1 cellular context compared by ENCODE assay signal in the genomic region with DNA sequence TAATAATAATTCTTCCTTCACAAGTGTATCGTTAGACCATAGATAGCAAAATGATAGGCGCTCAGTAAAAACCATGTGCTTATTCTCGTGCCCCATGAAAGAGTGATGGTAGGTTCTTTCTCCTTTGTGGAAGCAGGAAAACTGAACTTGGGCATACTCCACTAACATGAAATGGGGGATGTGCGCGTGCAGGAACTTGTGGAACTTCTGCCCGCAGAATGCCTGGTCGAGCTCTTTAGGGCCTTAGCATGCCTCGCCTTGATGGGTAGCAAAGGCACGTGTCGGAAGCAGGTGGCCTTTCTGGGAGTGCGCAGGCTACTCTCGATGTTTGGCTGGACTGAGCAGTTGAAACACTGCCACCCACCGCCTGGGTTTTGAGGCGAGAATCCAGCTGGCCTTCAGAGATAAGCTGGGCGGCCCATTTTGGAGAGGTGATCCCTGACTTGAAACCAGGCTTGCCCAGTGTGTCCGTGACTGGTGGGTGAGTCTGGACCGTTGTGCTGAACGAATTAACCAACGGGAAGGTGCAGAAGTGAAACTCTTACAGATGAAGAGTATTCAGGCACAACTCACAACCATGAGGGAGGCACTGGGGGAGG.
TF ChIP-seq lines count a peak whose summit lies in the region.

No MANE protein-coding gene starts in this region.

TF ChIP-seq in K562, 482 proteins besides CTCF, POLR2A, EP300 and RAD21 (continued from another document and continues in another):
- TF ChIP-seq, protein P1, sequence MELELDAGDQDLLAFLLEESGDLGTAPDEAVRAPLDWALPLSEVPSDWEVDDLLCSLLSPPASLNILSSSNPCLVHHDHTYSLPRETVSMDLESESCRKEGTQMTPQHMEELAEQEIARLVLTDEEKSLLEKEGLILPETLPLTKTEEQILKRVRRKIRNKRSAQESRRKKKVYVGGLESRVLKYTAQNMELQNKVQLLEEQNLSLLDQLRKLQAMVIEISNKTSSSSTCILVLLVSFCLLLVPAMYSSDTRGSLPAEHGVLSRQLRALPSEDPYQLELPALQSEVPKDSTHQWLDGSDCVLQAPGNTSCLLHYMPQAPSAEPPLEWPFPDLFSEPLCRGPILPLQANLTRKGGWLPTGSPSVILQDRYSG (tag; conservative IDR thresholded peaks at IDR 0.05; ENCODE audit: low read depth) = peak; percentile 72; the same call in 1 of the 2 replicates
- TF ChIP-seq MTA3 (IDR thresholded peaks at IDR 0.05; ENCODE audit: borderline replicate concordance) (peak; percentile 54; the same call in 1 of the 2 replicates), BCOR (IDR thresholded peaks at IDR 0.05) (0 out of 2 replicates have a peak, but pooled peaks have one; percentile 36), MEIS2 (IDR thresholded peaks at IDR 0.05; ENCODE audit: partially characterized antibody) (no peak), NFRKB (IDR thresholded peaks at IDR 0.05; ENCODE audit: low read depth) (peak; percentile 22; the same call in 1 of the 2 replicates), SMAD4 (CRISPR knock-in tag; conservative IDR thresholded peaks at IDR 0.05) (peak; percentile 71), BCLAF1 (IDR thresholded peaks at IDR 0.05; ENCODE audit: borderline replicate concordance in 1 of 2, control insufficient read depth in 1 of 2, low read depth in 2 of 2, low read length in 1 of 2) (0 out of 4 replicates have a peak, but pooled peaks of 1 of the 2 experiments have one; percentile 30), ZNF24 (IDR thresholded peaks at IDR 0.05) (peak; percentile 49; the same call in 1 of the 2 replicates), NR2C1 (IDR thresholded peaks at IDR 0.05) (no peak), NR2C1 (tag; IDR thresholded peaks at IDR 0.05) (peak; percentile 53; the same call in 1 of the 2 replicates), ZNF354B (CRISPR knock-in tag; IDR thresholded peaks at IDR 0.05) (no peak), E2F3 (CRISPR knock-in tag; IDR thresholded peaks at IDR 0.05) (0 out of 2 replicates have a peak, but pooled peaks have one; percentile 16), NFATC3 (IDR thresholded peaks at IDR 0.05) (no peak), TEAD2 (tag; IDR thresholded peaks at IDR 0.05) (no peak), EZH2 (IDR thresholded peaks at IDR 0.05; ENCODE audit: borderline replicate concordance, low read depth, low read length) (no peak), NFIC (IDR thresholded peaks at IDR 0.05) (peak; percentile 45; the same call in 1 of the 2 replicates), KLF6 (CRISPR knock-in tag; IDR thresholded peaks at IDR 0.05; ENCODE audit: borderline replicate concordance) (0 out of 2 replicates have a peak, but pooled peaks have one; percentile 41), CBFA2T2 (conservative IDR thresholded peaks at IDR 0.05) (peak; percentile 77), TCF7 (IDR thresholded peaks at IDR 0.05; ENCODE audit: borderline replicate concordance) (peak; percentile 53; the same call in 1 of the 2 replicates), ZBTB2 (IDR thresholded peaks at IDR 0.05) (peak; percentile 60), TOE1 (IDR thresholded peaks at IDR 0.05; ENCODE audit: borderline replicate concordance) (peak; percentile 23; the same call in 1 of the 2 replicates), TOE1 (CRISPR knock-in tag; IDR thresholded peaks at IDR 0.05; ENCODE audit: borderline replicate concordance, low read depth) (no peak), GTF2F1 (IDR thresholded peaks at IDR 0.05; ENCODE audit: low read depth, low read length) (no peak), CTBP1 (IDR thresholded peaks at IDR 0.05; ENCODE audit: borderline replicate concordance) (peak; percentile 65), ZNF644 (tag; IDR thresholded peaks at IDR 0.05; ENCODE audit: low read depth) (no peak), HEY1 (CRISPR knock-in tag; IDR thresholded peaks at IDR 0.05; ENCODE audit: borderline replicate concordance) (no peak), MYBL2 (IDR thresholded peaks at IDR 0.05; ENCODE audit: low read depth) (peak; percentile 55; the same call in 1 of the 2 replicates), MYBL2 (CRISPR knock-in tag; IDR thresholded peaks at IDR 0.05; ENCODE audit: borderline replicate concordance) (no peak), ZBTB8A (IDR thresholded peaks at IDR 0.05; ENCODE audit: partially characterized antibody) (no peak), ZNF431 (CRISPR knock-in tag; IDR thresholded peaks at IDR 0.05) (peak; percentile 67; the same call in 1 of the 2 replicates), SREBF2 (CRISPR knock-in tag; IDR thresholded peaks at IDR 0.05) (no peak), HDAC8 (tag; IDR thresholded peaks at IDR 0.05) (peak; percentile 29; the same call in 1 of the 2 replicates)
- TF ChIP-seq, protein P2, sequence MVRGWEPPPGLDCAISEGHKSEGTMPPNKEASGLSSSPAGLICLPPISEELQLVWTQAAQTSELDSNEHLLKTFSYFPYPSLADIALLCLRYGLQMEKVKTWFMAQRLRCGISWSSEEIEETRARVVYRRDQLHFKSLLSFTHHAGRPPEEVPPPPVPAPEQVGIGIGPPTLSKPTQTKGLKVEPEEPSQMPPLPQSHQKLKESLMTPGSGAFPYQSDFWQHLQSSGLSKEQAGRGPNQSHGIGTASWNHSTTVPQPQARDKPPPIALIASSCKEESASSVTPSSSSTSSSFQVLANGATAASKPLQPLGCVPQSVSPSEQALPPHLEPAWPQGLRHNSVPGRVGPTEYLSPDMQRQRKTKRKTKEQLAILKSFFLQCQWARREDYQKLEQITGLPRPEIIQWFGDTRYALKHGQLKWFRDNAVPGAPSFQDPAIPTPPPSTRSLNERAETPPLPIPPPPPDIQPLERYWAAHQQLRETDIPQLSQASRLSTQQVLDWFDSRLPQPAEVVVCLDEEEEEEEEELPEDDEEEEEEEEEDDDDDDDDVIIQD (CRISPR knock-in tag; IDR thresholded peaks at IDR 0.05) = no peak
- TF ChIP-seq, protein P3, sequence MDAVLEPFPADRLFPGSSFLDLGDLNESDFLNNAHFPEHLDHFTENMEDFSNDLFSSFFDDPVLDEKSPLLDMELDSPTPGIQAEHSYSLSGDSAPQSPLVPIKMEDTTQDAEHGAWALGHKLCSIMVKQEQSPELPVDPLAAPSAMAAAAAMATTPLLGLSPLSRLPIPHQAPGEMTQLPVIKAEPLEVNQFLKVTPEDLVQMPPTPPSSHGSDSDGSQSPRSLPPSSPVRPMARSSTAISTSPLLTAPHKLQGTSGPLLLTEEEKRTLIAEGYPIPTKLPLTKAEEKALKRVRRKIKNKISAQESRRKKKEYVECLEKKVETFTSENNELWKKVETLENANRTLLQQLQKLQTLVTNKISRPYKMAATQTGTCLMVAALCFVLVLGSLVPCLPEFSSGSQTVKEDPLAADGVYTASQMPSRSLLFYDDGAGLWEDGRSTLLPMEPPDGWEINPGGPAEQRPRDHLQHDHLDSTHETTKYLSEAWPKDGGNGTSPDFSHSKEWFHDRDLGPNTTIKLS (IDR thresholded peaks at IDR 0.05; ENCODE audit: borderline replicate concordance, low read depth) = peak; percentile 45; the same call in 1 of the 2 replicates
- TF ChIP-seq, protein P4, sequence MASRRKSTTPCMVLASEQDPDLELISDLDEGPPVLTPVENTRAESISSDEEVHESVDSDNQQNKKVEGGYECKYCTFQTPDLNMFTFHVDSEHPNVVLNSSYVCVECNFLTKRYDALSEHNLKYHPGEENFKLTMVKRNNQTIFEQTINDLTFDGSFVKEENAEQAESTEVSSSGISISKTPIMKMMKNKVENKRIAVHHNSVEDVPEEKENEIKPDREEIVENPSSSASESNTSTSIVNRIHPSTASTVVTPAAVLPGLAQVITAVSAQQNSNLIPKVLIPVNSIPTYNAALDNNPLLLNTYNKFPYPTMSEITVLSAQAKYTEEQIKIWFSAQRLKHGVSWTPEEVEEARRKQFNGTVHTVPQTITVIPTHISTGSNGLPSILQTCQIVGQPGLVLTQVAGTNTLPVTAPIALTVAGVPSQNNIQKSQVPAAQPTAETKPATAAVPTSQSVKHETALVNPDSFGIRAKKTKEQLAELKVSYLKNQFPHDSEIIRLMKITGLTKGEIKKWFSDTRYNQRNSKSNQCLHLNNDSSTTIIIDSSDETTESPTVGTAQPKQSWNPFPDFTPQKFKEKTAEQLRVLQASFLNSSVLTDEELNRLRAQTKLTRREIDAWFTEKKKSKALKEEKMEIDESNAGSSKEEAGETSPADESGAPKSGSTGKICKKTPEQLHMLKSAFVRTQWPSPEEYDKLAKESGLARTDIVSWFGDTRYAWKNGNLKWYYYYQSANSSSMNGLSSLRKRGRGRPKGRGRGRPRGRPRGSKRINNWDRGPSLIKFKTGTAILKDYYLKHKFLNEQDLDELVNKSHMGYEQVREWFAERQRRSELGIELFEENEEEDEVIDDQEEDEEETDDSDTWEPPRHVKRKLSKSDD (conservative IDR thresholded peaks at IDR 0.05; ENCODE audit: low read length) = no peak
- TF ChIP-seq, protein P5, sequence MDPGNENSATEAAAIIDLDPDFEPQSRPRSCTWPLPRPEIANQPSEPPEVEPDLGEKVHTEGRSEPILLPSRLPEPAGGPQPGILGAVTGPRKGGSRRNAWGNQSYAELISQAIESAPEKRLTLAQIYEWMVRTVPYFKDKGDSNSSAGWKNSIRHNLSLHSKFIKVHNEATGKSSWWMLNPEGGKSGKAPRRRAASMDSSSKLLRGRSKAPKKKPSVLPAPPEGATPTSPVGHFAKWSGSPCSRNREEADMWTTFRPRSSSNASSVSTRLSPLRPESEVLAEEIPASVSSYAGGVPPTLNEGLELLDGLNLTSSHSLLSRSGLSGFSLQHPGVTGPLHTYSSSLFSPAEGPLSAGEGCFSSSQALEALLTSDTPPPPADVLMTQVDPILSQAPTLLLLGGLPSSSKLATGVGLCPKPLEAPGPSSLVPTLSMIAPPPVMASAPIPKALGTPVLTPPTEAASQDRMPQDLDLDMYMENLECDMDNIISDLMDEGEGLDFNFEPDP (CRISPR knock-in tag; IDR thresholded peaks at IDR 0.05) = no peak
- TF ChIP-seq, protein P6, sequence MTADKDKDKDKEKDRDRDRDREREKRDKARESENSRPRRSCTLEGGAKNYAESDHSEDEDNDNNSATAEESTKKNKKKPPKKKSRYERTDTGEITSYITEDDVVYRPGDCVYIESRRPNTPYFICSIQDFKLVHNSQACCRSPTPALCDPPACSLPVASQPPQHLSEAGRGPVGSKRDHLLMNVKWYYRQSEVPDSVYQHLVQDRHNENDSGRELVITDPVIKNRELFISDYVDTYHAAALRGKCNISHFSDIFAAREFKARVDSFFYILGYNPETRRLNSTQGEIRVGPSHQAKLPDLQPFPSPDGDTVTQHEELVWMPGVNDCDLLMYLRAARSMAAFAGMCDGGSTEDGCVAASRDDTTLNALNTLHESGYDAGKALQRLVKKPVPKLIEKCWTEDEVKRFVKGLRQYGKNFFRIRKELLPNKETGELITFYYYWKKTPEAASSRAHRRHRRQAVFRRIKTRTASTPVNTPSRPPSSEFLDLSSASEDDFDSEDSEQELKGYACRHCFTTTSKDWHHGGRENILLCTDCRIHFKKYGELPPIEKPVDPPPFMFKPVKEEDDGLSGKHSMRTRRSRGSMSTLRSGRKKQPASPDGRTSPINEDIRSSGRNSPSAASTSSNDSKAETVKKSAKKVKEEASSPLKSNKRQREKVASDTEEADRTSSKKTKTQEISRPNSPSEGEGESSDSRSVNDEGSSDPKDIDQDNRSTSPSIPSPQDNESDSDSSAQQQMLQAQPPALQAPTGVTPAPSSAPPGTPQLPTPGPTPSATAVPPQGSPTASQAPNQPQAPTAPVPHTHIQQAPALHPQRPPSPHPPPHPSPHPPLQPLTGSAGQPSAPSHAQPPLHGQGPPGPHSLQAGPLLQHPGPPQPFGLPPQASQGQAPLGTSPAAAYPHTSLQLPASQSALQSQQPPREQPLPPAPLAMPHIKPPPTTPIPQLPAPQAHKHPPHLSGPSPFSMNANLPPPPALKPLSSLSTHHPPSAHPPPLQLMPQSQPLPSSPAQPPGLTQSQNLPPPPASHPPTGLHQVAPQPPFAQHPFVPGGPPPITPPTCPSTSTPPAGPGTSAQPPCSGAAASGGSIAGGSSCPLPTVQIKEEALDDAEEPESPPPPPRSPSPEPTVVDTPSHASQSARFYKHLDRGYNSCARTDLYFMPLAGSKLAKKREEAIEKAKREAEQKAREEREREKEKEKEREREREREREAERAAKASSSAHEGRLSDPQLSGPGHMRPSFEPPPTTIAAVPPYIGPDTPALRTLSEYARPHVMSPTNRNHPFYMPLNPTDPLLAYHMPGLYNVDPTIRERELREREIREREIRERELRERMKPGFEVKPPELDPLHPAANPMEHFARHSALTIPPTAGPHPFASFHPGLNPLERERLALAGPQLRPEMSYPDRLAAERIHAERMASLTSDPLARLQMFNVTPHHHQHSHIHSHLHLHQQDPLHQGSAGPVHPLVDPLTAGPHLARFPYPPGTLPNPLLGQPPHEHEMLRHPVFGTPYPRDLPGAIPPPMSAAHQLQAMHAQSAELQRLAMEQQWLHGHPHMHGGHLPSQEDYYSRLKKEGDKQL (CRISPR knock-in tag; IDR thresholded peaks at IDR 0.05; ENCODE audit: borderline replicate concordance) = no peak
